In the genomic region with DNA sequence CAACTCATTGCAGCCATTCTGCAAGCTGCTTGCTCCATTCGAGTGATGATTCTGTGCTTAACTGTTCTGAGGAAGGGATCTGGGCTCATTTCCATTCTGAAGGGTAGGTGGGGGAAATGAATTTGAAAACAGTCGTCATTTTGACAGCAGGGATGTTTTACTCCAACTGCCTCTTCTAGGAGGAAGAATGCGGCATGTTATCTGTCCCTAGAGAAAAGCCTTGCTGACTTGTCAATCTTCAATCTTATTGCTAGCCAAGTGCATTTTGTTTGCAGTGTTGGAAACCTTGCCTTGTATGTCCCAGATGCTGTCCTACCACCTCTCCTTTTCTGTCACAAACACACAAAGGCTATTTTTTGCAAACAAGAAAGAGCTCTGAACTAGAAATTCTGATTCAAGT, we compare ENCODE assay signal across 22 cellular contexts.
"Had no signal": no experiment of that assay in that cellular context is flagged by ENCODE, and none has a peak within 500 bp of the region (broad histone marks: within the 10 kb centered on the region; RNA-seq: fewer than 3 reads in every experiment).

No MANE protein-coding gene starts in this region.

- DNase-seq: activated B cell treated with CpG ODN at 0.5 μM for 24 hours; activated CD4-positive, alpha-beta T cell treated with anti-CD3 and anti-CD28 coated beads for 1 hour; activated CD4-positive, alpha-beta T cell treated with anti-CD3 and anti-CD28 coated beads, Interleukin-2, amount 10 ng/mL, durations not matched to agents 24 days and 14 days; activated CD4-positive, alpha-beta T cell treated with anti-CD3 and anti-CD28 coated beads, Interleukin-2, amount 50 U/mL, for 48 hours; activated gamma-delta T cell; activated naive CD4-positive, alpha-beta T cell treated with anti-CD3 and anti-CD28 coated beads for 36 hours; activated T-cell treated with anti-CD3 and anti-CD28 coated beads, Interleukin-2, amount 50 U/mL, for 4 hours; brain microvascular endothelial cell; cerebellar nuclear complex; Kasumi-1; KBM-7; NCI-H1105 treated with DMSO at 0.1 percent for 48 hours; NCI-H2107; NCI-H226; NCI-H510A; NCI-H526 treated with DMSO at 0.1 percent for 48 hours; NCI-H82; PC-9; SHP77 treated with DMSO at 0.1 percent for 48 hours had no signal

- H3K4me3 Mint-ChIP-seq: activated B cell treated with CpG ODN at 0.5 μM for 24 hours; activated CD4-positive, alpha-beta T cell treated with anti-CD3 and anti-CD28 coated beads, Interleukin-2, amount 10 ng/mL, durations not matched to agents 24 days and 14 days; activated naive CD4-positive, alpha-beta T cell treated with anti-CD3 and anti-CD28 coated beads for 36 hours; activated naive CD8-positive, alpha-beta T cell; activated T-cell treated with anti-CD3 and anti-CD28 coated beads, Interleukin-2, amount 50 U/mL, for 4 hours; T-helper 1 cell treated with Interleukin-12 subunit alpha and Interleukin-12 subunit beta and Interleukin-4 antibody, amounts not matched to agents 30 μg/mL and 1 μg/mL, for 36 hours had no signal

- H3K9me3 Mint-ChIP-seq: activated CD4-positive, alpha-beta T cell treated with anti-CD3 and anti-CD28 coated beads, Interleukin-2, amount 10 ng/mL, durations not matched to agents 24 days and 14 days; T-helper 1 cell treated with Interleukin-12 subunit alpha and Interleukin-12 subunit beta and Interleukin-4 antibody, amounts not matched to agents 30 μg/mL and 1 μg/mL, for 36 hours had no signal

- H3K36me3 ChIP-seq: brain microvascular endothelial cell, cardiac muscle cell had no signal

- H3K36me3 Mint-ChIP-seq: activated naive CD8-positive, alpha-beta T cell had no signal

- ATAC-seq: activated T-cell treated with anti-CD3 and anti-CD28 coated beads, Interleukin-2, amount 50 U/mL, for 4 hours had no signal

- H3K4me1 Mint-ChIP-seq: activated B cell treated with CpG ODN at 0.5 μM for 24 hours; activated CD4-positive, alpha-beta T cell treated with anti-CD3 and anti-CD28 coated beads, Interleukin-2, amount 10 ng/mL, durations not matched to agents 24 days and 14 days had no signal

- H2AFZ ChIP-seq: PC-9 had no signal

- H3K27ac Mint-ChIP-seq: activated B cell treated with CpG ODN at 0.5 μM for 24 hours; activated CD4-positive, alpha-beta T cell treated with anti-CD3 and anti-CD28 coated beads, Interleukin-2, amount 10 ng/mL, durations not matched to agents 24 days and 14 days; activated naive CD4-positive, alpha-beta T cell treated with anti-CD3 and anti-CD28 coated beads for 36 hours; activated naive CD8-positive, alpha-beta T cell; T-helper 1 cell treated with Interleukin-12 subunit alpha and Interleukin-12 subunit beta and Interleukin-4 antibody, amounts not matched to agents 30 μg/mL and 1 μg/mL, for 36 hours had no signal

- H3K4me2 ChIP-seq: PC-9 had no signal

- H3K27ac ChIP-seq: brain microvascular endothelial cell, cardiac muscle cell, PC-9 had no signal

- H3K4me3 ChIP-seq: cardiac muscle cell, PC-9 had no signal

- H3K27me3 ChIP-seq: brain microvascular endothelial cell, cardiac muscle cell had no signal
